In the genomic region with DNA sequence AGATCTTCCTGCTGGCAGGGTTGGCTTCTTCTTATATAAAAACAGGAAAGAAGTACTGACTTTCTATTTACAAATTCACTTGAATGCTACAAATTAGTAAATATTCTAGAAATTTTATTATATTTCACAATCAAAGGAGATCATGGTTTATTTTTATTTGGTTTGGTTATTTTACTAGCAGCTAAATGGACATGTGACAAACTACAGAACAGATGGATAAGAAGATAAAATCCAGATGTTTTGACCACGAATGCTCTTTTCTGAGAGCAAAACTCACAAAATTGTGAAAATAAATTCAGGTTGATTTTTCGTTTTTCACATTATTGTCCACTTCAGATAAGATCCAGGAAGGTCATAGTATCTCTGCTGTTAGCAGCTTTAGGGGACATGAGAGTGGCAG, we compare ENCODE assay signal across 20 cellular contexts. TPM values are rescaled to one million over a fixed set of nuclear protein-coding genes. Genes with fewer than 3 reads are reported as not detected.
"Had no signal": no experiment of that assay in that cellular context is flagged by ENCODE, and none has a peak within 500 bp of the region (broad histone marks: within the 10 kb centered on the region; RNA-seq: fewer than 3 reads in every experiment).

No MANE protein-coding gene starts in this region.

- H3K4me1 ChIP-seq: left lung, transverse colon had no signal

- H3K9me3 ChIP-seq: left lung, transverse colon had no signal

- H3K36me3 ChIP-seq: brain microvascular endothelial cell, left lung, transverse colon had no signal

- H3K27me3 ChIP-seq: brain microvascular endothelial cell, left lung, transverse colon had no signal

- H3K4me3 ChIP-seq: left lung, skin epidermis, transverse colon had no signal

- DNase-seq: activated B cell treated with CpG ODN at 0.5 μM for 24 hours; activated CD4-positive, alpha-beta T cell treated with anti-CD3 and anti-CD28 coated beads for 48 hours; activated CD8-positive, alpha-beta T cell treated with anti-CD3 and anti-CD28 coated beads for 36 hours; activated naive CD8-positive, alpha-beta T cell treated with anti-CD3 and anti-CD28 coated beads for 36 hours; activated T-cell treated with anti-CD3 and anti-CD28 coated beads, Interleukin-2, amount 50 U/mL, for 72 hours; anterior cingulate cortex; brain microvascular endothelial cell; cortex of kidney; effector memory CD8-positive, alpha-beta T cell; hippocampal formation; left lung; natural killer cell; posterior cingulate gyrus; right cardiac atrium; stimulated activated CD4-positive, alpha-beta T cell treated with anti-CD3 and anti-CD28 coated beads, Interleukin-4, amount 100 ng/mL, for 24 hours; stimulated activated naive CD4-positive, alpha-beta T cell treated with Interleukin-2 at 50 U/mL for 16 hours; SW 1271; transverse colon had no signal

RNA-seq across cellular contexts. Expression of a gene that starts 55.4 kb away (rescaled TPM):
- total RNA-seq: activated B cell treated with CpG ODN at 0.5 μM for 24 hours; activated CD8-positive, alpha-beta T cell treated with anti-CD3 and anti-CD28 coated beads for 36 hours; activated naive CD8-positive, alpha-beta T cell treated with anti-CD3 and anti-CD28 coated beads for 36 hours; natural killer cell; T-helper 2 cell treated with Interferon-gamma antibody and Interleukin-4, amounts not matched to agents 100 ng/mL and 5 ng/mL, for 36 hours had no signal
